Comparison of ENCODE assay signal across 1 cellular context in genomic region chr19:19170053-19170945, GRCh38.
TF ChIP-seq lines count a peak whose summit lies in the region.

MEF2B (minus strand) TSS chr19:19170263; CDS start chr19:19150735, 19,528 bp downstream.

TF ChIP-seq in K562, 482 proteins besides CTCF, POLR2A, EP300 and RAD21 (continued from another document and continues in another):
- TF ChIP-seq ZBTB5 (IDR thresholded peaks at IDR 0.05) (no peak), NFYB (IDR thresholded peaks at IDR 0.05; ENCODE audit: extremely low read depth, insufficient read length) (peak; percentile 75), NCOA4 (IDR thresholded peaks at IDR 0.05; ENCODE audit: partially characterized antibody) (no peak), CBX5 (IDR thresholded peaks at IDR 0.05; ENCODE audit: borderline replicate concordance, low read depth) (no peak), POLR2G (IDR thresholded peaks at IDR 0.05; ENCODE audit: low read depth, low read length) (peak; percentile 82), HBP1 (CRISPR knock-in tag; IDR thresholded peaks at IDR 0.05) (peak; percentile 56), HOXB6 (CRISPR knock-in tag; IDR thresholded peaks at IDR 0.05; ENCODE audit: borderline replicate concordance) (no peak), ASH1L (IDR thresholded peaks at IDR 0.05; ENCODE audit: borderline replicate concordance, low read depth, partially characterized antibody) (no peak), ZNF431 (CRISPR knock-in tag; IDR thresholded peaks at IDR 0.05) (no peak), MLLT1 (IDR thresholded peaks at IDR 0.05) (no peak), ELF2 (CRISPR knock-in tag; IDR thresholded peaks at IDR 0.05) (no peak), KDM4B (IDR thresholded peaks at IDR 0.05; ENCODE audit: borderline replicate concordance in 2 of 2, low read depth in 1 of 2) (no peak), KLF13 (tag; IDR thresholded peaks at IDR 0.05; ENCODE audit: borderline replicate concordance, low read depth) (no peak), TRIM25 (IDR thresholded peaks at IDR 0.05; ENCODE audit: borderline replicate concordance) (no peak), NR2C2 (CRISPR knock-in tag; IDR thresholded peaks at IDR 0.05) (no peak), NR2C2 (tag; IDR thresholded peaks at IDR 0.05) (peak; percentile 67; the same call in 1 of the 2 replicates), SOX6 (IDR thresholded peaks at IDR 0.05) (no peak), GABPB1 (CRISPR knock-in tag; IDR thresholded peaks at IDR 0.05) (no peak), MYNN (IDR thresholded peaks at IDR 0.05) (no peak), MYNN (CRISPR knock-in tag; IDR thresholded peaks at IDR 0.05) (no peak), ZNF324 (CRISPR knock-in tag; IDR thresholded peaks at IDR 0.05) (no peak), THRAP3 (IDR thresholded peaks at IDR 0.05; ENCODE audit: borderline replicate concordance) (no peak), ETS1 (conservative IDR thresholded peaks at IDR 0.05; ENCODE audit: control insufficient read depth, low read depth, low read length) (no peak), ZNF12 (CRISPR knock-in tag; IDR thresholded peaks at IDR 0.05) (0 out of 2 replicates have a peak, but pooled peaks have one; percentile 37), CBFA2T3 (IDR thresholded peaks at IDR 0.05) (no peak), TSC22D4 (tag; IDR thresholded peaks at IDR 0.05) (no peak), BHLHE40 (IDR thresholded peaks at IDR 0.05; ENCODE audit: low read length) (peak; percentile 69), ZNF639 (CRISPR knock-in tag; conservative IDR thresholded peaks at IDR 0.05 in 1 of 2, IDR thresholded peaks at IDR 0.05 in 1 of 2) (no peak), SMAD2 (IDR thresholded peaks at IDR 0.05; ENCODE audit: low read depth, low read length) (no peak), HNRNPUL1 (IDR thresholded peaks at IDR 0.05; ENCODE audit: low read length) (no peak), DMBX1 (CRISPR knock-in tag; IDR thresholded peaks at IDR 0.05; ENCODE audit: borderline replicate concordance) (no peak), CBX3 (IDR thresholded peaks at IDR 0.05; ENCODE audit: borderline replicate concordance in 1 of 2, low read length in 2 of 2) (no peak), NFIC (IDR thresholded peaks at IDR 0.05) (no peak), ZSCAN32 (CRISPR knock-in tag; IDR thresholded peaks at IDR 0.05) (no peak), PRDM10 (IDR thresholded peaks at IDR 0.05; ENCODE audit: partially characterized antibody) (no peak), ZBTB17 (CRISPR knock-in tag; IDR thresholded peaks at IDR 0.05) (no peak), ZBTB7A (IDR thresholded peaks at IDR 0.05; ENCODE audit: borderline replicate concordance, control insufficient read depth, low read depth, low read length) (0 out of 2 replicates have a peak, but pooled peaks have one; percentile 60), SP1 (CRISPR knock-in tag; IDR thresholded peaks at IDR 0.05) (peak; percentile 89), HDGF (IDR thresholded peaks at IDR 0.05) (no peak), ATF1 (CRISPR knock-in tag; IDR thresholded peaks at IDR 0.05) (no peak), ATF1 (tag; IDR thresholded peaks at IDR 0.05) (0 out of 2 replicates have a peak, but pooled peaks have one; percentile 19), IRF9 (tag; IDR thresholded peaks at IDR 0.05) (no peak), XRCC5 (IDR thresholded peaks at IDR 0.05; ENCODE audit: low read depth, low read length) (no peak), U2AF2 (optimal IDR thresholded peaks at IDR 0.05; ENCODE audit: low read depth, low read length) (no peak), ARID4B (CRISPR knock-in tag; IDR thresholded peaks at IDR 0.05) (no peak), CBX1 (IDR thresholded peaks at IDR 0.05; ENCODE audit: low read depth) (no peak), RCOR1 (IDR thresholded peaks at IDR 0.05; ENCODE audit: borderline replicate concordance in 1 of 2, low read depth in 2 of 2, low read length in 2 of 2) (no peak)
